Comparison of ENCODE assay signal across 23 cellular contexts in genomic region chr14:99742074-99742473, GRCh38. TPM values are rescaled to one million over a fixed set of nuclear protein-coding genes. Genes with fewer than 3 reads are reported as not detected.
"Had no signal": no experiment of that assay in that cellular context is flagged by ENCODE, and none has a peak within 500 bp of the region (broad histone marks: within the 10 kb centered on the region; RNA-seq: fewer than 3 reads in every experiment).

No MANE protein-coding gene starts in this region.

- H3K36me3 Mint-ChIP-seq: activated naive CD4-positive, alpha-beta T cell treated with anti-CD3 and anti-CD28 coated beads, Interleukin-2, amount 50 U/mL, for 72 hours; memory B cell; naive B cell; stimulated activated memory B cell treated with anti-CD40 and anti-IgM and Interleukin-4, amounts not matched to agents 10 μg/mL and 1 μg/mL and 100 μg/mL, for 72 hours; WTC11 had no signal

- H3K27ac Mint-ChIP-seq: memory B cell; naive B cell; progenitor cell of endocrine pancreas; stimulated activated memory B cell treated with anti-CD40 and anti-IgM and Interleukin-4, amounts not matched to agents 10 μg/mL and 1 μg/mL and 100 μg/mL, for 72 hours; WTC11 had no signal

- H3K9me3 Mint-ChIP-seq: activated naive CD4-positive, alpha-beta T cell treated with anti-CD3 and anti-CD28 coated beads, Interleukin-2, amount 50 U/mL, for 72 hours; central memory CD8-positive, alpha-beta T cell; effector memory CD8-positive, alpha-beta T cell; naive B cell; stimulated activated memory B cell treated with anti-CD40 and anti-IgM and Interleukin-4, amounts not matched to agents 10 μg/mL and 1 μg/mL and 100 μg/mL, for 72 hours; WTC11 had no signal

- H3K27me3 ChIP-seq: dorsolateral prefrontal cortex, right atrium auricular region, upper lobe of left lung had no signal

- H3K4me3 Mint-ChIP-seq: central memory CD8-positive, alpha-beta T cell; effector memory CD8-positive, alpha-beta T cell; memory B cell; stimulated activated memory B cell treated with anti-CD40 and anti-IgM and Interleukin-4, amounts not matched to agents 10 μg/mL and 1 μg/mL and 100 μg/mL, for 72 hours; WTC11 had no signal

- H3K4me1 Mint-ChIP-seq: central memory CD8-positive, alpha-beta T cell; memory B cell; stimulated activated memory B cell treated with anti-CD40 and anti-IgM and Interleukin-4, amounts not matched to agents 10 μg/mL and 1 μg/mL and 100 μg/mL, for 72 hours had no signal

- H3K4me3 ChIP-seq: dorsolateral prefrontal cortex, right atrium auricular region, thoracic aorta, upper lobe of left lung had no signal

- H3K36me3 ChIP-seq: right atrium auricular region, thoracic aorta, upper lobe of left lung had no signal

- H3K9me3 ChIP-seq: right atrium auricular region, thoracic aorta, upper lobe of left lung had no signal

- DNase-seq: activated T-cell treated with anti-CD3 and anti-CD28 coated beads, Interleukin-2, amount 50 U/mL, for 1 hour; dorsolateral prefrontal cortex; effector memory CD8-positive, alpha-beta T cell; hippocampal formation; left ventricle myocardium superior; naive B cell; stimulated activated CD4-positive, alpha-beta T cell treated with anti-CD3 and anti-CD28 coated beads, Interleukin-2, amount 100 ng/mL, for 24 hours; T1000; upper lobe of left lung had no signal

- H3K27ac ChIP-seq: dorsolateral prefrontal cortex, right atrium auricular region, thoracic aorta had no signal

- FAIRE-seq: astrocyte, colon, endothelial cell of umbilical vein, frontal cortex had no signal

- ATAC-seq: activated naive CD4-positive, alpha-beta T cell treated with anti-CD3 and anti-CD28 coated beads, Interleukin-2, amount 50 U/mL, for 72 hours; effector memory CD8-positive, alpha-beta T cell; esophagus mucosa; left ventricle myocardium superior; stimulated activated memory B cell treated with anti-CD40 and anti-IgM and Interleukin-4, amounts not matched to agents 10 μg/mL and 1 μg/mL and 100 μg/mL, for 72 hours; WTC11 had no signal

RNA-seq across cellular contexts. Expression of gene CYP46A1, which starts 58.0 kb away (rescaled TPM):
- total RNA-seq: esophagus mucosa; T-helper 1 cell treated with Interleukin-12 subunit alpha and Interleukin-12 subunit beta and Interleukin-4 antibody, amounts not matched to agents 30 ng/mL and 1 ng/mL, for 36 hours had no signal
